Comparison of ENCODE assay signal across 37 cellular contexts in genomic region chr11:134477486-134477885, GRCh38.
"Had no signal": no experiment of that assay in that cellular context is flagged by ENCODE, and none has a peak within 500 bp of the region (broad histone marks: within the 10 kb centered on the region; RNA-seq: fewer than 3 reads in every experiment).

No MANE protein-coding gene starts in this region.

- H3K4me1 ChIP-seq: adrenal gland, body of pancreas, heart left ventricle had no signal

- ATAC-seq: activated CD4-positive, alpha-beta T cell treated with anti-CD3 and anti-CD28 coated beads for 36 hours; activated CD8-positive, alpha-beta memory T cell treated with anti-CD3 and anti-CD28 coated beads, Interleukin-2, amount 10 ng/mL, durations not matched to agents 7 days and 5 days; activated CD8-positive, alpha-beta T cell treated with anti-CD3 and anti-CD28 coated beads, Interleukin-2, amount 10 ng/mL, durations not matched to agents 7 days and 5 days; activated naive CD8-positive, alpha-beta T cell treated with anti-CD3 and anti-CD28 coated beads, Interleukin-2, amount 50 U/mL, for 24 hours; body of pancreas; esophagus mucosa; heart left ventricle; T-helper 17 cell had no signal

- FAIRE-seq: frontal cortex had no signal

- H3K27ac ChIP-seq: adrenal gland, body of pancreas, coronary artery, dorsolateral prefrontal cortex, heart left ventricle, WERI-Rb-1 had no signal

- H3K36me3 Mint-ChIP-seq: activated CD4-positive, alpha-beta memory T cell treated with anti-CD3 and anti-CD28 coated beads for 36 hours; activated CD8-positive, alpha-beta memory T cell treated with anti-CD3 and anti-CD28 coated beads, Interleukin-2, amount 10 ng/mL, durations not matched to agents 7 days and 5 days; activated naive CD4-positive, alpha-beta T cell treated with anti-CD3 and anti-CD28 coated beads, Interleukin-2, amount 50 U/mL, for 24 hours; activated naive CD8-positive, alpha-beta T cell treated with anti-CD3 and anti-CD28 coated beads for 36 hours had no signal

- H3K9me3 ChIP-seq: adrenal gland, body of pancreas, heart left ventricle had no signal

- H3K36me3 ChIP-seq: adrenal gland, heart left ventricle, WERI-Rb-1 had no signal

- H3K27ac Mint-ChIP-seq: activated CD4-positive, alpha-beta memory T cell treated with anti-CD3 and anti-CD28 coated beads for 36 hours; activated CD4-positive, alpha-beta T cell treated with anti-CD3 and anti-CD28 coated beads for 36 hours; activated CD4-positive, alpha-beta T cell treated with anti-CD3 and anti-CD28 coated beads, Interleukin-2, amount 10 ng/mL, durations not matched to agents 24 days and 14 days; activated CD8-positive, alpha-beta memory T cell treated with anti-CD3 and anti-CD28 coated beads, Interleukin-2, amount 10 ng/mL, durations not matched to agents 7 days and 5 days; activated CD8-positive, alpha-beta T cell treated with anti-CD3 and anti-CD28 coated beads, Interleukin-2, amount 10 ng/mL, durations not matched to agents 7 days and 5 days; activated naive CD4-positive, alpha-beta T cell treated with anti-CD3 and anti-CD28 coated beads for 36 hours; activated naive CD4-positive, alpha-beta T cell treated with anti-CD3 and anti-CD28 coated beads, Interleukin-2, amount 50 U/mL, for 24 hours; activated naive CD8-positive, alpha-beta T cell treated with anti-CD3 and anti-CD28 coated beads for 36 hours; activated naive CD8-positive, alpha-beta T cell treated with anti-CD3 and anti-CD28 coated beads, Interleukin-2, amount 50 U/mL, for 24 hours; activated T-helper 1 cell treated with anti-CD3 and anti-CD28 coated beads, Interleukin-12 subunit alpha, Interleukin-12 subunit beta, Interleukin-2, Interleukin-4 antibody, amounts not matched to agents 30 ng/mL and 10 ng/mL and 1 ng/mL, durations not matched to agents 14 hours and 24 hours and 36 hours; activated T-helper 2 cell treated with anti-CD3 and anti-CD28 coated beads, Interferon-gamma antibody, Interleukin-2, Interleukin-4, amounts not matched to agents 10 μg/mL and 5 μg/mL and 100 μg/mL, durations not matched to agents 14 hours and 24 hours and 36 hours; dendritic cell treated with granulocyte-macrophage colony-stimulating factor and Interleukin-4, amounts not matched to agents 40 ng/mL and 50 ng/mL, for 4 days; endodermal cell; T-helper 17 cell; T-helper 2 cell treated with Interferon-gamma antibody and Interleukin-4, amounts not matched to agents 5 μg/mL and 100 μg/mL, for 36 hours had no signal

- H3K9me3 Mint-ChIP-seq: activated CD4-positive, alpha-beta memory T cell treated with anti-CD3 and anti-CD28 coated beads for 36 hours; activated CD4-positive, alpha-beta T cell treated with anti-CD3 and anti-CD28 coated beads, Interleukin-2, amount 10 ng/mL, durations not matched to agents 24 days and 14 days; activated naive CD4-positive, alpha-beta T cell treated with anti-CD3 and anti-CD28 coated beads for 36 hours; activated naive CD4-positive, alpha-beta T cell treated with anti-CD3 and anti-CD28 coated beads, Interleukin-2, amount 50 U/mL, for 24 hours; activated naive CD8-positive, alpha-beta T cell treated with anti-CD3 and anti-CD28 coated beads for 36 hours; activated naive CD8-positive, alpha-beta T cell treated with anti-CD3 and anti-CD28 coated beads, Interleukin-2, amount 50 U/mL, for 24 hours; activated T-helper 1 cell treated with anti-CD3 and anti-CD28 coated beads, Interleukin-12 subunit alpha, Interleukin-12 subunit beta, Interleukin-2, Interleukin-4 antibody, amounts not matched to agents 30 ng/mL and 10 ng/mL and 1 ng/mL, durations not matched to agents 14 hours and 24 hours and 36 hours; activated T-helper 2 cell treated with anti-CD3 and anti-CD28 coated beads, Interferon-gamma antibody, Interleukin-2, Interleukin-4, amounts not matched to agents 10 μg/mL and 5 μg/mL and 100 μg/mL, durations not matched to agents 14 hours and 24 hours and 36 hours; dendritic cell treated with granulocyte-macrophage colony-stimulating factor and Interleukin-4, amounts not matched to agents 40 ng/mL and 50 ng/mL, for 4 days; endodermal cell; T-helper 2 cell treated with Interferon-gamma antibody and Interleukin-4, amounts not matched to agents 5 μg/mL and 100 μg/mL, for 36 hours had no signal

- H3K27me3 ChIP-seq: adrenal gland, body of pancreas had no signal

- H3K4me1 Mint-ChIP-seq: activated CD4-positive, alpha-beta T cell treated with anti-CD3 and anti-CD28 coated beads for 36 hours; activated CD4-positive, alpha-beta T cell treated with anti-CD3 and anti-CD28 coated beads, Interleukin-2, amount 10 ng/mL, durations not matched to agents 24 days and 14 days; activated naive CD4-positive, alpha-beta T cell treated with anti-CD3 and anti-CD28 coated beads, Interleukin-2, amount 50 U/mL, for 24 hours; activated naive CD8-positive, alpha-beta T cell treated with anti-CD3 and anti-CD28 coated beads for 36 hours; activated naive CD8-positive, alpha-beta T cell treated with anti-CD3 and anti-CD28 coated beads, Interleukin-2, amount 50 U/mL, for 24 hours; endodermal cell had no signal

- DNase-seq: activated CD4-positive, alpha-beta memory T cell treated with anti-CD3 and anti-CD28 coated beads for 36 hours; activated CD4-positive, alpha-beta T cell treated with anti-CD3 and anti-CD28 coated beads for 36 hours; activated CD4-positive, alpha-beta T cell treated with anti-CD3 and anti-CD28 coated beads, Interleukin-2, amount 10 ng/mL, durations not matched to agents 24 days and 14 days; activated CD4-positive, CD25-positive, alpha-beta regulatory T cell; activated CD4-positive, CD25-positive, alpha-beta regulatory T cell treated with anti-CD3 and anti-CD28 coated beads, Interleukin-2, amount 50 U/mL, for 72 hours; activated CD8-positive, alpha-beta memory T cell treated with anti-CD3 and anti-CD28 coated beads, Interleukin-2, amount 10 ng/mL, durations not matched to agents 7 days and 5 days; activated CD8-positive, alpha-beta memory T cell treated with anti-CD3 and anti-CD28 coated beads, Interleukin-2, amount 50 U/mL, for 4 hours; activated CD8-positive, alpha-beta T cell treated with anti-CD3 and anti-CD28 coated beads, Interleukin-2, amount 10 ng/mL, durations not matched to agents 7 days and 5 days; activated effector memory CD4-positive, alpha-beta T cell treated with anti-CD3 and anti-CD28 coated beads, Interleukin-2, amount 50 U/mL, for 16 hours; activated naive CD4-positive, alpha-beta T cell treated with anti-CD3 and anti-CD28 coated beads for 36 hours; activated naive CD8-positive, alpha-beta T cell treated with anti-CD3 and anti-CD28 coated beads for 36 hours; activated naive CD8-positive, alpha-beta T cell treated with anti-CD3 and anti-CD28 coated beads, Interleukin-2, amount 50 U/mL, for 24 hours; activated T-cell treated with anti-CD3 and anti-CD28 coated beads, Interleukin-2, amount 50 U/mL, for 1 hour; activated T-cell treated with anti-CD3 and anti-CD28 coated beads, Interleukin-2, amount 50 U/mL, for 48 hours; amygdala; aorta; body of pancreas; central memory CD4-positive, alpha-beta T cell; cerebellar nuclear complex; dorsolateral prefrontal cortex; effector memory CD4-positive, alpha-beta T cell; foreskin fibroblast; heart left ventricle; T-helper 1 cell; T-helper 17 cell; T1000; WERI-Rb-1 had no signal

- H3K4me3 Mint-ChIP-seq: activated CD4-positive, alpha-beta memory T cell treated with anti-CD3 and anti-CD28 coated beads for 36 hours; activated CD4-positive, alpha-beta T cell treated with anti-CD3 and anti-CD28 coated beads for 36 hours; activated CD4-positive, alpha-beta T cell treated with anti-CD3 and anti-CD28 coated beads, Interleukin-2, amount 10 ng/mL, durations not matched to agents 24 days and 14 days; activated CD8-positive, alpha-beta memory T cell treated with anti-CD3 and anti-CD28 coated beads, Interleukin-2, amount 10 ng/mL, durations not matched to agents 7 days and 5 days; activated CD8-positive, alpha-beta T cell treated with anti-CD3 and anti-CD28 coated beads, Interleukin-2, amount 10 ng/mL, durations not matched to agents 7 days and 5 days; activated naive CD4-positive, alpha-beta T cell treated with anti-CD3 and anti-CD28 coated beads for 36 hours; activated naive CD4-positive, alpha-beta T cell treated with anti-CD3 and anti-CD28 coated beads, Interleukin-2, amount 50 U/mL, for 24 hours; activated naive CD8-positive, alpha-beta T cell treated with anti-CD3 and anti-CD28 coated beads for 36 hours; activated naive CD8-positive, alpha-beta T cell treated with anti-CD3 and anti-CD28 coated beads, Interleukin-2, amount 50 U/mL, for 24 hours; activated T-helper 1 cell treated with anti-CD3 and anti-CD28 coated beads, Interleukin-12 subunit alpha, Interleukin-12 subunit beta, Interleukin-2, Interleukin-4 antibody, amounts not matched to agents 30 ng/mL and 10 ng/mL and 1 ng/mL, durations not matched to agents 14 hours and 24 hours and 36 hours; dendritic cell treated with granulocyte-macrophage colony-stimulating factor and Interleukin-4, amounts not matched to agents 40 ng/mL and 50 ng/mL, for 4 days; endodermal cell; T-helper 17 cell; T-helper 2 cell treated with Interferon-gamma antibody and Interleukin-4, amounts not matched to agents 5 μg/mL and 100 μg/mL, for 36 hours had no signal

- H3K4me3 ChIP-seq: adrenal gland, body of pancreas, coronary artery, dorsolateral prefrontal cortex, heart left ventricle had no signal
